ENCODE assay signal across 1 cellular context in genomic region chr5:149007174-149007573, GRCh38.
A peak's percentile ranks its signal among the peaks of the same experiment; 100 is the strongest.
TF ChIP-seq lines count a peak whose summit lies in the region.

No MANE protein-coding gene starts in this region.

TF ChIP-seq in SK-N-SH, 30 proteins besides CTCF, POLR2A, EP300 and RAD21 (continued from another document):
- TF ChIP-seq RXRA (IDR thresholded peaks at IDR 0.05; ENCODE audit: borderline replicate concordance, low read depth) (0 out of 2 replicates have a peak, but pooled peaks have one; percentile 15), ZBTB33 (IDR thresholded peaks at IDR 0.05; ENCODE audit: borderline replicate concordance, low read depth) (0 out of 2 replicates have a peak, but pooled peaks have one; percentile 34), JUND (IDR thresholded peaks at IDR 0.05) (peak; percentile 49), NFIC (IDR thresholded peaks at IDR 0.05; ENCODE audit: borderline replicate concordance) (peak; percentile 64), TCF12 (IDR thresholded peaks at IDR 0.05) (peak; percentile 89), FOSL2 (IDR thresholded peaks at IDR 0.05; ENCODE audit: borderline replicate concordance, low read depth) (peak; percentile 41; the same call in 1 of the 2 replicates), SIN3A (IDR thresholded peaks at IDR 0.05; ENCODE audit: borderline replicate concordance, low read depth, low read length) (no peak)
- TF ChIP-seq, protein P1, sequence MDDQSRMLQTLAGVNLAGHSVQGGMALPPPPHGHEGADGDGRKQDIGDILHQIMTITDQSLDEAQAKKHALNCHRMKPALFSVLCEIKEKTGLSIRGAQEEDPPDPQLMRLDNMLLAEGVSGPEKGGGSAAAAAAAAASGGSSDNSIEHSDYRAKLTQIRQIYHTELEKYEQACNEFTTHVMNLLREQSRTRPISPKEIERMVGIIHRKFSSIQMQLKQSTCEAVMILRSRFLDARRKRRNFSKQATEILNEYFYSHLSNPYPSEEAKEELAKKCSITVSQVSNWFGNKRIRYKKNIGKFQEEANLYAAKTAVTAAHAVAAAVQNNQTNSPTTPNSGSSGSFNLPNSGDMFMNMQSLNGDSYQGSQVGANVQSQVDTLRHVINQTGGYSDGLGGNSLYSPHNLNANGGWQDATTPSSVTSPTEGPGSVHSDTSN (IDR thresholded peaks at IDR 0.05): peak; percentile 82; the same call in 1 of the 2 replicates
- TF ChIP-seq, protein P2, sequence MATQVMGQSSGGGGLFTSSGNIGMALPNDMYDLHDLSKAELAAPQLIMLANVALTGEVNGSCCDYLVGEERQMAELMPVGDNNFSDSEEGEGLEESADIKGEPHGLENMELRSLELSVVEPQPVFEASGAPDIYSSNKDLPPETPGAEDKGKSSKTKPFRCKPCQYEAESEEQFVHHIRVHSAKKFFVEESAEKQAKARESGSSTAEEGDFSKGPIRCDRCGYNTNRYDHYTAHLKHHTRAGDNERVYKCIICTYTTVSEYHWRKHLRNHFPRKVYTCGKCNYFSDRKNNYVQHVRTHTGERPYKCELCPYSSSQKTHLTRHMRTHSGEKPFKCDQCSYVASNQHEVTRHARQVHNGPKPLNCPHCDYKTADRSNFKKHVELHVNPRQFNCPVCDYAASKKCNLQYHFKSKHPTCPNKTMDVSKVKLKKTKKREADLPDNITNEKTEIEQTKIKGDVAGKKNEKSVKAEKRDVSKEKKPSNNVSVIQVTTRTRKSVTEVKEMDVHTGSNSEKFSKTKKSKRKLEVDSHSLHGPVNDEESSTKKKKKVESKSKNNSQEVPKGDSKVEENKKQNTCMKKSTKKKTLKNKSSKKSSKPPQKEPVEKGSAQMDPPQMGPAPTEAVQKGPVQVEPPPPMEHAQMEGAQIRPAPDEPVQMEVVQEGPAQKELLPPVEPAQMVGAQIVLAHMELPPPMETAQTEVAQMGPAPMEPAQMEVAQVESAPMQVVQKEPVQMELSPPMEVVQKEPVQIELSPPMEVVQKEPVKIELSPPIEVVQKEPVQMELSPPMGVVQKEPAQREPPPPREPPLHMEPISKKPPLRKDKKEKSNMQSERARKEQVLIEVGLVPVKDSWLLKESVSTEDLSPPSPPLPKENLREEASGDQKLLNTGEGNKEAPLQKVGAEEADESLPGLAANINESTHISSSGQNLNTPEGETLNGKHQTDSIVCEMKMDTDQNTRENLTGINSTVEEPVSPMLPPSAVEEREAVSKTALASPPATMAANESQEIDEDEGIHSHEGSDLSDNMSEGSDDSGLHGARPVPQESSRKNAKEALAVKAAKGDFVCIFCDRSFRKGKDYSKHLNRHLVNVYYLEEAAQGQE (IDR thresholded peaks at IDR 0.05; ENCODE audit: low read depth, low read length): no peak
